20 cellular contexts compared by ENCODE assay signal in the genomic region with DNA sequence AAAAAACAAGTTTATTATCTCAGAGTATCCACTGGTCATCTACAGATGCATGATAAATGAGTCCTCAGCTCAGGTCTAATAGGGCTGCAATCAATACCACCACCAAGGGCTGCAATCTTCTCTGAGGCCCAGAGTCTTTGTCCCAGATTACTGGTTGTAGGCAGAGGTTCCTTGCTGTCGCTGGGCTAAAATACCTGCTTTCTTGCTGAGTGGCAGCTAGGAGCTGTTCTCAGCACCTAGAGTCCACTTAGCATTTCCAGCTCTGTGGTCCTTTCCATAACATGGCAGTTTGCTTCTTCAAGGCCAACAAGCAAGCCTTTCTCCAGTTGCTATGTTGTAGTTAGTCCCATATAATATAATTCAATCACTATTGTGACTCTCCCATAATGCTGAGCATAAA.
DNase-seq lines count a peak whose midpoint lies in the region; ATAC-seq and TF ChIP-seq lines count a peak whose summit lies in the region.
"Had no signal": no experiment of that assay in that cellular context is flagged by ENCODE, and none has a peak within 500 bp of the region (broad histone marks: within the 10 kb centered on the region; RNA-seq: fewer than 3 reads in every experiment).

No MANE protein-coding gene starts in this region.

- no peaks in the 10 kb centered on the region for H3K4me1 ChIP-seq in endodermal cell (ENCODE audit: control insufficient read depth, insufficient read depth, low read length)
- H3K4me1 ChIP-seq: BLaER1, Caco-2 had no signal

- TF ChIP-seq CTCF in endodermal cell (conservative IDR thresholded peaks at IDR 0.05): no peak

- H3K36me3 Mint-ChIP-seq in endodermal cell (ENCODE audit: low read depth): no peaks in the 10 kb centered on the region
- H3K36me3 Mint-ChIP-seq: CD4-positive, CD25-positive, alpha-beta regulatory T cell; CD8-positive, alpha-beta T cell had no signal

- H3K27me3 Mint-ChIP-seq in endodermal cell (ENCODE audit: insufficient read depth): no peaks in the 10 kb centered on the region
- H3K27me3 Mint-ChIP-seq: B cell; CD4-positive, CD25-positive, alpha-beta regulatory T cell had no signal

- no peak overlapping the region for H3K4me3 Mint-ChIP-seq in endodermal cell
- H3K4me3 Mint-ChIP-seq: B cell; CD4-positive, CD25-positive, alpha-beta regulatory T cell; CD8-positive, alpha-beta T cell; H9 had no signal

- TF ChIP-seq EP300 in Ishikawa (IDR thresholded peaks at IDR 0.05; ENCODE audit: borderline replicate concordance): no peak

- H3K27me3 ChIP-seq in endodermal cell (ENCODE audit: control insufficient read depth, insufficient read depth, low read length, poor library complexity, severe bottlenecking): no peaks in the 10 kb centered on the region
- H3K27me3 ChIP-seq: BLaER1 had no signal

- H3K9me3 Mint-ChIP-seq in endodermal cell: no peaks in the 10 kb centered on the region
- H3K9me3 Mint-ChIP-seq: H9 had no signal

- ATAC-seq in GM19397 (IDR thresholded peaks at IDR 0.05; ENCODE audit: unreplicated experiment) (no peak), GM21529 (IDR thresholded peaks at IDR 0.05; ENCODE audit: unreplicated experiment) (no peak)
- ATAC-seq: CD8-positive, alpha-beta T cell; GM12878; HCT116 had no signal

- H3K4me3 ChIP-seq in endodermal cell (ENCODE audit: low read length): no peak overlapping the region
- H3K4me3 ChIP-seq: BLaER1, GM12878, GM23248 had no signal

- no peak overlapping the region for H3K27ac ChIP-seq in endodermal cell (ENCODE audit: low read depth, low read length)
- H3K27ac ChIP-seq: BLaER1, C4-2B, GM23248 had no signal

- H3K9me3 ChIP-seq in endodermal cell (ENCODE audit: control insufficient read depth, low read length): no peaks in the 10 kb centered on the region
- H3K9me3 ChIP-seq: BLaER1, Caco-2 had no signal

- 44 to 71% methylated on average over 1 of the region's 1 CpG for WGBS in endodermal cell (ENCODE audit: insufficient coverage in 1 of 2, insufficient read length in 1 of 2), 2 experiments

- peak; percentile 56 for DNase-seq in endodermal cell
- peak; percentile 26 for DNase-seq in iPS-NIHi7 (ENCODE audit: extremely low spot score)
- DNase-seq in activated CD4-positive, alpha-beta T cell treated with anti-CD3 and anti-CD28 coated beads for 48 hours: no peak
- DNase-seq in AML-193 (lab: John Stamatoyannopoulos, UW): no peak
- DNase-seq: Caco-2; CD4-positive, CD25-positive, alpha-beta regulatory T cell; CD8-positive, alpha-beta T cell; DMS153; DND-41; GDM1; GM23248; H9 had no signal

- H3K36me3 ChIP-seq in endodermal cell (ENCODE audit: control insufficient read depth, insufficient read depth, low read length): no peaks in the 10 kb centered on the region
- H3K36me3 ChIP-seq: BLaER1 had no signal

- no peak overlapping the region for H3K27ac Mint-ChIP-seq in endodermal cell
- H3K27ac Mint-ChIP-seq: B cell; CD4-positive, CD25-positive, alpha-beta regulatory T cell; CD8-positive, alpha-beta T cell; H9 had no signal

- H3K9ac ChIP-seq in endodermal cell (ENCODE audit: extremely low read depth, low read length, poor library complexity, severe bottlenecking): no peak overlapping the region
- H3K9ac ChIP-seq: BLaER1, GM23248 had no signal

- H3K4me1 Mint-ChIP-seq in endodermal cell: no peaks in the 10 kb centered on the region
- H3K4me1 Mint-ChIP-seq: B cell; CD4-positive, CD25-positive, alpha-beta regulatory T cell; H9 had no signal

- no peak for TF ChIP-seq RAD21 in Ishikawa (IDR thresholded peaks at IDR 0.05; ENCODE audit: low read depth)

TF ChIP-seq in Ishikawa, 13 proteins besides CTCF, POLR2A, EP300 and RAD21:
- TF ChIP-seq REST (IDR thresholded peaks at IDR 0.05; ENCODE audit: low read depth) (peak; percentile 42; the same call in 1 of the 2 replicates), CREB1 (IDR thresholded peaks at IDR 0.05; ENCODE audit: low read depth) (no peak), YY1 (IDR thresholded peaks at IDR 0.05; ENCODE audit: low read depth) (no peak)

Comparison
In these comparisons a context has a peak if more than half of its experiments do, and no peak if none do; other contexts are left out.
1. DNase-seq: peak in endodermal cell (single experiment) and iPS-NIHi7 (single experiment); none in activated CD4-positive, alpha-beta T cell treated with anti-CD3 and anti-CD28 coated beads for 48 hours (single experiment) and AML-193 (0 of 2).